9 cellular contexts compared by ENCODE assay signal in the genomic region with DNA sequence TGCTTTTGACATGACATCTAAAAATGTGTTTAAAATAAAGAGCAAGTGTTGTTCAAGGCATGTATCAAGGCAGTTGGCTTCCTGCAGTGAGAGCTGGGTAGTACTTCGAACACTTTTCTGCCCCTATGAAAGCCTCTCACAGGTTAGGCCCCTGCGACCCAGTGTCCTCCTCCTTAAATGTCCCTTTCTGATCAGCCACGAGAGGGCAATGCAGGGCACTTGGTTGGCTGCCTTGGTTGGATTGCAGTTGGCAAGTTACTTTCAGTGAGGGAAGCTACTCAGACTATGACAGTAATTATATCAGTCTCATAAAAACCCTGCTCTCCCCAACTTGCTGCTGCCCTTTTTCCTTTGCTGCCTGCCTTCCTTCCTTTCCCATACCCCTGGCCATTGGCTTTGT.
DNase-seq lines count a peak whose midpoint lies in the region; ATAC-seq, FAIRE-seq and TF ChIP-seq lines count a peak whose summit lies in the region.
"Had no signal": no experiment of that assay in that cellular context is flagged by ENCODE, and none has a peak within 500 bp of the region (broad histone marks: within the 10 kb centered on the region; RNA-seq: fewer than 3 reads in every experiment).

No MANE protein-coding gene starts in this region.

- no peaks in the 10 kb centered on the region for H3K36me3 Mint-ChIP-seq in activated CD4-positive, alpha-beta T cell treated with anti-CD3 and anti-CD28 coated beads for 36 hours (ENCODE audit: low read depth)

- no peaks in the 10 kb centered on the region for H3K9me3 ChIP-seq in pancreas
- H3K9me3 ChIP-seq: neutrophil had no signal

- no peak for FAIRE-seq in pancreas (lab: Jason Lieb, UNC)

- no peaks in the 10 kb centered on the region for H3K9me3 Mint-ChIP-seq in activated CD4-positive, alpha-beta T cell treated with anti-CD3 and anti-CD28 coated beads for 36 hours (ENCODE audit: low read depth)

- H3K27ac ChIP-seq in dorsolateral prefrontal cortex = peak overlapping the region in 1 of 59 donors; percentile 84
- no peak overlapping the region for H3K27ac ChIP-seq in pancreas
- H3K27ac ChIP-seq: neutrophil had no signal

- TF ChIP-seq CTCF in dorsolateral prefrontal cortex (IDR thresholded peaks at IDR 0.05 in 54 of 56, conservative IDR thresholded peaks at IDR 0.05 in 2 of 56; ENCODE audit: low read depth in 1 of 56, partially characterized antibody in 56 of 56) (peak; percentile 21 to 78 (median 56)), pancreas (IDR thresholded peaks at IDR 0.05) (peak in 2 of 4 donors; percentile 23 to 32)

- CTCF ChIA-PET in activated CD4-positive, alpha-beta T cell treated with anti-CD3 and anti-CD28 coated beads for 36 hours (lab: Charles Lee) = interaction anchor here (0.6 to 1.1 kb wide), 5 partner anchors 133 to 827 kb away, joined by 3 to 4 read pairs (median 3); no protein-coding TSS in a partner anchor

- WGBS in pancreas, 2 donors = 18 to 19% methylated on average over 3 of the region's 3 CpGs

- ATAC-seq in activated CD4-positive, alpha-beta T cell treated with anti-CD3 and anti-CD28 coated beads for 36 hours = no peak
- ATAC-seq in pancreas = peak in 3 of 4 donors; percentile 68 to 78 (median 71)
- no peak for ATAC-seq in GM21576 (IDR thresholded peaks at IDR 0.05; ENCODE audit: unreplicated experiment)
- no peak for ATAC-seq in GM19455 (IDR thresholded peaks at IDR 0.05; ENCODE audit: unreplicated experiment)

- H3K4me1 ChIP-seq in pancreas = no peaks in the 10 kb centered on the region

- intact Hi-C loops in activated CD4-positive, alpha-beta T cell treated with anti-CD3 and anti-CD28 coated beads for 36 hours (cut with DNase I, micrococcal nuclease) = no loop called here
- intact Hi-C loops in dorsolateral prefrontal cortex (cut with DNase I) (no loop called here), pancreas (cut with DNase I) (loop anchor here in 1 of 3 donors (10.0 kb wide), 1 partner anchor 951 kb away; no protein-coding TSS in a partner anchor)

- peak; percentile 10 for DNase-seq in activated CD4-positive, alpha-beta T cell treated with anti-CD3 and anti-CD28 coated beads for 36 hours
- no peak for DNase-seq in activated CD4-positive, alpha-beta T cell treated with anti-CD3 and anti-CD28 coated beads for 4 hours
- DNase-seq in NCI-H2107 (lab: John Stamatoyannopoulos, UW) = peak; percentile 52
- DNase-seq in dorsolateral prefrontal cortex = peak in 7 of 10 donors; percentile 31 to 66 (median 50)
- peak in 2 of 6 donors; percentile 6 to 20 for DNase-seq in pancreas
- no peak for DNase-seq in SK-N-DZ (ENCODE audit: low spot score)

- H3K4me3 ChIP-seq in dorsolateral prefrontal cortex (no peak overlapping the region), pancreas (no peak overlapping the region)

- H3K27ac Mint-ChIP-seq in activated CD4-positive, alpha-beta T cell treated with anti-CD3 and anti-CD28 coated beads for 36 hours = no peak overlapping the region

- POLR2A ChIA-PET in activated CD4-positive, alpha-beta T cell treated with anti-CD3 and anti-CD28 coated beads for 36 hours (lab: Charles Lee) = no interaction called here

- H3K4me3 Mint-ChIP-seq in activated CD4-positive, alpha-beta T cell treated with anti-CD3 and anti-CD28 coated beads for 36 hours = no peak overlapping the region

- no peaks in the 10 kb centered on the region for H3K4me1 Mint-ChIP-seq in activated CD4-positive, alpha-beta T cell treated with anti-CD3 and anti-CD28 coated beads for 36 hours

- H3K27me3 ChIP-seq in dorsolateral prefrontal cortex (no peaks in the 10 kb centered on the region), pancreas (peaks cover 0 to 5% (median 0%) of the 10 kb centered on the region in 4 donors)
- H3K27me3 ChIP-seq: neutrophil had no signal

- H3K27me3 Mint-ChIP-seq in activated CD4-positive, alpha-beta T cell treated with anti-CD3 and anti-CD28 coated beads for 36 hours = no peaks in the 10 kb centered on the region

- no peaks in the 10 kb centered on the region for H3K36me3 ChIP-seq in pancreas
- H3K36me3 ChIP-seq: neutrophil had no signal

Comparison
In these comparisons a context has a peak if more than half of its experiments do, and no peak if none do; other contexts are left out.
1. DNase-seq: peak in activated CD4-positive, alpha-beta T cell treated with anti-CD3 and anti-CD28 coated beads for 36 hours (single experiment), NCI-H2107 (single experiment) and dorsolateral prefrontal cortex (7 of 10); none in activated CD4-positive, alpha-beta T cell treated with anti-CD3 and anti-CD28 coated beads for 4 hours (0 of 2) and SK-N-DZ (single experiment).
2. ATAC-seq: peak in pancreas (3 of 4); none in activated CD4-positive, alpha-beta T cell treated with anti-CD3 and anti-CD28 coated beads for 36 hours (single experiment), GM21576 (single experiment) and GM19455 (single experiment).